9 cellular contexts compared by ENCODE assay signal in the genomic region with DNA sequence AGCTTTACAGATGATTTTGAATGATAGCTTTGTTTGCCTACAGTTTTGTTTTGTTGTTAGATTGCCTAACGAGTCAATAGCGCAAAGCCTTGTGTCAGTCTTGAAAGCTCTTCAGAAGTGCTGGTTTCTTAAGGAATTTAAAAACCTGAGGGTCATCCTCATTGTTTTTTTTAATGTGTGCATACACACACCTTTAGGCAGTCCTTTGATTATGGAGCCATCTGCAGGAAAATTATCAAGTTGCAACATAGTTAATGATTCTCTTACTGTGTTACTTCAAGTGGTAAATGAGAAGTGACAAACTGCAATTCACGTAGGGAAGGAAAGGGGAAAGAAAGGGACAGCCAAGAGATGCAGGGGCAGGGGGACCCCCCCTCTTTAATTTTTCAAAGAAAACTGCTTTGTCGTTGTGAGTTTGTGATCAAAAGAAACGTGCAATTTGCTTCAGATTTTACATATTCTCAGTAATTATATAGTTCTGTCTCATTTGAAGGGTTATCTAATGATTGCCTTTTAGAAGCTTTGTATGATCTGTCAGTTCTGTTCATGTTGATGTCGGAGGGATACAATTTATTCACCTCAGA.
DNase-seq lines count a peak whose midpoint lies in the region; ATAC-seq and TF ChIP-seq lines count a peak whose summit lies in the region.
"Had no signal": no experiment of that assay in that cellular context is flagged by ENCODE, and none has a peak within 500 bp of the region (broad histone marks: within the 10 kb centered on the region; RNA-seq: fewer than 3 reads in every experiment).

No MANE protein-coding gene starts in this region.

- no peak overlapping the region for H3K4me2 ChIP-seq in mesendoderm (ENCODE audit: low read length)

- no peak overlapping the region for H3K4ac ChIP-seq in mesendoderm (ENCODE audit: low read depth, low read length)

- H3K4me3 ChIP-seq in BE2C (ENCODE audit: low read depth, low read length) (no peak overlapping the region), mesendoderm (ENCODE audit: low read length) (no peak overlapping the region)
- H3K4me3 ChIP-seq: HAP-1 had no signal

- ATAC-seq in GM21619 (IDR thresholded peaks at IDR 0.05; ENCODE audit: unreplicated experiment): peak; percentile 47

- H2BK120ac ChIP-seq in mesendoderm (ENCODE audit: low read depth, low read length): no peak overlapping the region

- no peak overlapping the region for H3K23ac ChIP-seq in mesendoderm (ENCODE audit: low read length)

- peak; percentile 60 for TF ChIP-seq CTCF in BE2C (IDR thresholded peaks at IDR 0.05; ENCODE audit: low read depth, low read length)

- no peak overlapping the region for H3K27ac ChIP-seq in mesendoderm (ENCODE audit: low read depth, low read length)

- H3K4me1 ChIP-seq in BE2C (peaks cover 43% of the 10 kb centered on the region), mesendoderm (ENCODE audit: control insufficient read depth, low read depth, low read length) (no peaks in the 10 kb centered on the region)

- H2BK5ac ChIP-seq in mesendoderm (ENCODE audit: low read length): no peak overlapping the region

- no peaks in the 10 kb centered on the region for H3K79me1 ChIP-seq in mesendoderm (ENCODE audit: low read length)

- no peaks in the 10 kb centered on the region for H3K79me2 ChIP-seq in mesendoderm (ENCODE audit: control insufficient read depth, insufficient read depth, low read length)

- H4K5ac ChIP-seq in mesendoderm (ENCODE audit: low read length): no peak overlapping the region

- no peaks in the 10 kb centered on the region for H3K9me3 ChIP-seq in BE2C
- H3K9me3 ChIP-seq: HAP-1 had no signal

- H4K8ac ChIP-seq in mesendoderm (ENCODE audit: low read depth, low read length): no peak overlapping the region

- no CpG with 5 or more reads among the region's 6 CpGs for WGBS in mesendoderm (ENCODE audit: extremely low coverage, insufficient coverage, low lambda C conversion rate)

- no peak overlapping the region for H3K9ac ChIP-seq in mesendoderm (ENCODE audit: low read length)

- no peak overlapping the region for H2AK5ac ChIP-seq in mesendoderm (ENCODE audit: low read length)

- no peak overlapping the region for H3K18ac ChIP-seq in mesendoderm (ENCODE audit: low read length)

- no peaks in the 10 kb centered on the region for H3K27me3 ChIP-seq in BE2C
- H3K27me3 ChIP-seq in mesendoderm (ENCODE audit: insufficient read depth, low read length, poor library complexity): no peaks in the 10 kb centered on the region

- no peaks in the 10 kb centered on the region for H3K36me3 ChIP-seq in BE2C
- no peaks in the 10 kb centered on the region for H3K36me3 ChIP-seq in mesendoderm (ENCODE audit: control insufficient read depth, insufficient read depth, low read length)
- H3K36me3 ChIP-seq: HAP-1 had no signal

- H2BK15ac ChIP-seq in mesendoderm (replicated peaks; ENCODE audit: low read depth): no peak overlapping the region

- no peak overlapping the region for H3K56ac ChIP-seq in mesendoderm (ENCODE audit: low read length)

- DNase-seq in BE2C: no peak
- peak; percentile 93 for DNase-seq in NCI-H69 (lab: John Stamatoyannopoulos, UW)
- peak; percentile 30 to 63 for DNase-seq in dermis microvascular lymphatic vessel endothelial cell (ENCODE audit: low read depth in 2 of 2)
- peak; percentile 31 for DNase-seq in mesendoderm
- no peak for DNase-seq in iPS-NIHi11 (ENCODE audit: low spot score)
- DNase-seq in epidermal melanocyte (ENCODE audit: insufficient read length, low spot score): no peak
- DNase-seq in GM19238 (ENCODE audit: insufficient read length, low spot score): no peak

Comparison
In these comparisons a context has a peak if more than half of its experiments do, and no peak if none do; other contexts are left out.
1. DNase-seq: peak in NCI-H69 (single experiment), dermis microvascular lymphatic vessel endothelial cell (2 of 2) and mesendoderm (single experiment); none in BE2C (single experiment), iPS-NIHi11 (single experiment), epidermal melanocyte (single experiment) and GM19238 (single experiment).